ENCODE assay signal across 8 cellular contexts in genomic region chr1:36324322-36324802, GRCh38. TPM values are rescaled to one million over a fixed set of nuclear protein-coding genes. Genes with fewer than 3 reads are reported as not detected.
DNase-seq lines count a peak whose midpoint lies in the region; ATAC-seq and TF ChIP-seq lines count a peak whose summit lies in the region.

No MANE protein-coding gene starts in this region.

- H3K4me1 ChIP-seq in sigmoid colon: peaks cover 0 to 39% (median 35%) of the 10 kb centered on the region in 4 donors

- CTCF ChIA-PET in T-cell (lab: Charles Lee): interaction anchor here in 1 of 2 donors (1.0 kb wide), 1 partner anchor 39 kb away, joined by 3 read pairs; no protein-coding TSS in a partner anchor

- H3K4me3 Mint-ChIP-seq in T-cell: peak overlapping the region; percentile 73 to 80 (median 76)
- H3K4me3 Mint-ChIP-seq in glutamatergic neuron (ENCODE audit: unreplicated experiment): peak overlapping the region; percentile 37

- H3K27me3 Mint-ChIP-seq in T-cell (peaks cover 0 to 2% of the 10 kb centered on the region in 2 donors), glutamatergic neuron (ENCODE audit: unreplicated experiment) (peaks cover 29% of the 10 kb centered on the region)

- no peaks in the 10 kb centered on the region for H3K27me3 ChIP-seq in sigmoid colon

- H3K4me1 Mint-ChIP-seq in T-cell: peaks cover 20 to 28% (median 25%) of the 10 kb centered on the region in 3 donors
- H3K4me1 Mint-ChIP-seq in glutamatergic neuron (ENCODE audit: low read depth, unreplicated experiment): peaks cover 5% of the 10 kb centered on the region

- H3K9me3 ChIP-seq in sigmoid colon: no peaks in the 10 kb centered on the region

- H3K27ac Mint-ChIP-seq in T-cell (peak overlapping the region; percentile 6 to 44), glutamatergic neuron (ENCODE audit: unreplicated experiment) (no peak overlapping the region)

- H3K9me3 Mint-ChIP-seq in T-cell (no peaks in the 10 kb centered on the region), glutamatergic neuron (ENCODE audit: unreplicated experiment) (peaks cover 3% of the 10 kb centered on the region)

- TF ChIP-seq EP300 in sigmoid colon (IDR thresholded peaks at IDR 0.05): no peak

- no peak for DNase-seq in GM12864 (ENCODE audit: low read depth)
- no peak for DNase-seq in T-cell
- DNase-seq in glutamatergic neuron: no peak
- no peak for DNase-seq in sigmoid colon
- no peak for DNase-seq in MV-4-11 (lab: John Stamatoyannopoulos, UW)
- no peak for DNase-seq in GM10266 (ENCODE audit: extremely low spot score)

- no peak for TF ChIP-seq POLR2A in sigmoid colon (IDR thresholded peaks at IDR 0.05)

- no peak for TF ChIP-seq CTCF in GM12864 (IDR thresholded peaks at IDR 0.05; ENCODE audit: low read depth, low read length, missing control alignments)
- no peak for TF ChIP-seq CTCF in glutamatergic neuron (IDR thresholded peaks at IDR 0.05; ENCODE audit: partially characterized antibody, unreplicated experiment)
- TF ChIP-seq CTCF in sigmoid colon (IDR thresholded peaks at IDR 0.05): no peak
- TF ChIP-seq CTCF in GM10266 (IDR thresholded peaks at IDR 0.05; ENCODE audit: control insufficient read depth, insufficient read depth, low read depth, missing control alignments): no peak

- POLR2A ChIA-PET in T-cell (lab: Charles Lee): interaction anchor here (0.7 to 1.0 kb wide), 2 partner anchors 15 kb away, joined by 3 read pairs; no protein-coding TSS in a partner anchor

- peak overlapping the region; percentile 64 for H3K4me3 ChIP-seq in GM12864 (ENCODE audit: low read depth, low read length)
- H3K4me3 ChIP-seq in sigmoid colon: peak overlapping the region; percentile 53 to 85 (median 62)

- 28 to 39% methylated on average over 11 of the region's 11 CpGs for WGBS in sigmoid colon, 2 donors

- H3K36me3 Mint-ChIP-seq in T-cell (no peaks in the 10 kb centered on the region), glutamatergic neuron (ENCODE audit: unreplicated experiment) (no peaks in the 10 kb centered on the region)

- H3K27ac ChIP-seq in sigmoid colon: peak overlapping the region; percentile 82 to 89 (median 84)

- ATAC-seq in T-cell (replicated peaks in 1 of 4) (no peak), HG02763 (IDR thresholded peaks at IDR 0.05; ENCODE audit: unreplicated experiment) (no peak), GM18858 (IDR thresholded peaks at IDR 0.05; ENCODE audit: unreplicated experiment) (no peak)

- no peaks in the 10 kb centered on the region for H3K36me3 ChIP-seq in sigmoid colon

- intact Hi-C loops in sigmoid colon (cut with DNase I): no loop called here

RNA-seq across cellular contexts. Expression of gene EVA1B, which starts 0.9 kb away (rescaled TPM):
- total RNA-seq in T-cell: 1 to 10 TPM; 2.0 to 8.1 (median 5.6) TPM
- total RNA-seq in glutamatergic neuron (ENCODE audit: unreplicated experiment): 1.5 TPM
- 100 to 1,000 TPM in 1 of 4 donors, 10 to 100 TPM in 3; 46.7 to 102 (median 71.0) TPM for total RNA-seq in sigmoid colon
- polyA plus RNA-seq in sigmoid colon: 10 to 100 TPM in 2 of 3 donors, 1 to 10 TPM in 1; 5.8 to 18.0 (median 17.2) TPM

RNA-seq across cellular contexts. Expression of gene SH3D21, which starts 18.2 kb away (rescaled TPM):
- total RNA-seq in T-cell (1 to 10 TPM; 2.2 to 3.7 (median 2.8) TPM), glutamatergic neuron (ENCODE audit: unreplicated experiment) (11.8 TPM), sigmoid colon (1 to 10 TPM in 2 of 4 donors, under 1 TPM in 2; 0.16 to 3.0 (median 1.0) TPM)
- polyA plus RNA-seq in sigmoid colon: 1 to 10 TPM; 1.8 to 7.4 (median 5.8) TPM

Comparison
In these comparisons a context has a peak if more than half of its experiments do, and no peak if none do; other contexts are left out.
1. RNA of gene EVA1B, which starts 0.9 kb away (total RNA-seq): 46.7 to 102 TPM in sigmoid colon; 2.0 to 8.1 TPM in T-cell and 1.5 TPM in glutamatergic neuron (single experiment); every median in the first group is over 4 times any median in the second.